26 cellular contexts compared by ENCODE assay signal in genomic region chr2:152437276-152437879, GRCh38.
DNase-seq lines count a peak whose midpoint lies in the region; ATAC-seq, FAIRE-seq and TF ChIP-seq lines count a peak whose summit lies in the region.
"Had no signal": no experiment of that assay in that cellular context is flagged by ENCODE, and none has a peak within 500 bp of the region (broad histone marks: within the 10 kb centered on the region; RNA-seq: fewer than 3 reads in every experiment).

No MANE protein-coding gene starts in this region.

- 53% methylated on average over 4 of the region's 4 CpGs for WGBS in GM12878 (ENCODE audit: insufficient coverage, insufficient replicate concordance, low lambda C conversion rate, missing lambda C conversion rate)
- 85% methylated on average over 4 of the region's 4 CpGs for WGBS in hepatocyte (ENCODE audit: low lambda C conversion rate, missing lambda C conversion rate)
- 98% methylated on average over 4 of the region's 4 CpGs for WGBS in smooth muscle cell (ENCODE audit: low lambda C conversion rate)

- TF ChIP-seq EP300 in GM12878 (IDR thresholded peaks at IDR 0.05; ENCODE audit: borderline replicate concordance in 1 of 2, control insufficient read depth in 1 of 2, low read depth in 2 of 2, low read length in 2 of 2): no peak

- RAD21 ChIA-PET in GM12878 (lab: Charles Lee; ENCODE audit: unreplicated experiment): no interaction called here

- H3K4me3 ChIP-seq in A673 (ENCODE audit: low read depth, low read length, poor library complexity, severe bottlenecking) (no peak overlapping the region), GM12878 (no peak overlapping the region), hepatocyte (no peak overlapping the region), smooth muscle cell (no peak overlapping the region)

- H3K27ac ChIP-seq in A673 (ENCODE audit: low read depth, low read length, poor library complexity, severe bottlenecking) (peak overlapping the region; percentile 7), GM12878 (ENCODE audit: control insufficient read depth, insufficient read depth) (no peak overlapping the region), hepatocyte (peak overlapping the region; percentile 21), smooth muscle cell (ENCODE audit: low read depth) (no peak overlapping the region)
- H3K27ac ChIP-seq: C4-2B had no signal

- H3K9me3 ChIP-seq in A673 (ENCODE audit: low read depth, low read length, poor library complexity, severe bottlenecking): no peaks in the 10 kb centered on the region
- H3K9me3 ChIP-seq in GM12878 (replicated peaks; ENCODE audit: control insufficient read depth, insufficient read depth, low read length): no peaks in the 10 kb centered on the region
- H3K9me3 ChIP-seq in hepatocyte (ENCODE audit: low read depth): no peaks in the 10 kb centered on the region
- no peaks in the 10 kb centered on the region for H3K9me3 ChIP-seq in smooth muscle cell (replicated peaks; ENCODE audit: low read depth)

- H3K79me2 ChIP-seq in GM12878 (ENCODE audit: control insufficient read depth, insufficient read depth, low read length): no peaks in the 10 kb centered on the region
- H3K79me2 ChIP-seq in hepatocyte: peaks cover 96% of the 10 kb centered on the region
- H3K79me2 ChIP-seq in smooth muscle cell (ENCODE audit: low read depth): peaks cover 92% of the 10 kb centered on the region

- no peaks in the 10 kb centered on the region for H3K27me3 ChIP-seq in A673 (replicated peaks; ENCODE audit: insufficient read depth, low read depth, low read length, poor library complexity)
- H3K27me3 ChIP-seq in GM12878 (replicated peaks in 1 of 2; ENCODE audit: control insufficient read depth in 2 of 2, insufficient read depth in 2 of 2, low read length in 1 of 2): no peaks in the 10 kb centered on the region
- H3K27me3 ChIP-seq in hepatocyte: no peaks in the 10 kb centered on the region
- H3K27me3 ChIP-seq in smooth muscle cell (ENCODE audit: low read depth): no peaks in the 10 kb centered on the region

- FAIRE-seq in GM12878 (lab: Jason Lieb, UNC): no peak
- FAIRE-seq: G401.6, GM19239, H54 had no signal

- no peaks in the 10 kb centered on the region for H3F3A ChIP-seq in smooth muscle cell (ENCODE audit: low read depth)

- H3K4me2 ChIP-seq in GM12878 (ENCODE audit: control insufficient read depth, insufficient read depth) (no peak overlapping the region), hepatocyte (no peak overlapping the region), smooth muscle cell (no peak overlapping the region)

- peak; percentile 50 for ATAC-seq in GM12878
- ATAC-seq in HG03280 (IDR thresholded peaks at IDR 0.05; ENCODE audit: unreplicated experiment): no peak
- no peak for ATAC-seq in HG02885 (IDR thresholded peaks at IDR 0.05; ENCODE audit: poor library complexity, unreplicated experiment)
- ATAC-seq: PC-3 had no signal

- TF ChIP-seq POLR2A in GM12878 (IDR thresholded peaks at IDR 0.05; ENCODE audit: low read depth, low read length): no peak

- no peaks in the 10 kb centered on the region for H3K9me2 ChIP-seq in hepatocyte (replicated peaks; ENCODE audit: insufficient read depth)

- no peak overlapping the region for H3K9ac ChIP-seq in GM12878 (ENCODE audit: control insufficient read depth, insufficient read depth, low read length)
- H3K9ac ChIP-seq in smooth muscle cell (ENCODE audit: low read depth): no peak overlapping the region

- POLR2A ChIA-PET in A673 (lab: Charles Lee; ENCODE audit: low non-redundant PET): interaction anchor here (0.7 kb wide), 1 partner anchor 63 kb away, joined by 3 read pairs; no protein-coding TSS in a partner anchor
- POLR2A ChIA-PET in HEK293T (lab: Yijun Ruan, JAX): no interaction called here
- POLR2A ChIA-PET in GM12878 (lab: Charles Lee): interaction anchor here (0.5 to 1.7 kb wide), 2 partner anchors 9 to 277 kb away, joined by 3 to 8 read pairs; no protein-coding TSS in a partner anchor

- H2AFZ ChIP-seq in GM12878 (ENCODE audit: control insufficient read depth, low read depth, low read length) (no peak overlapping the region), hepatocyte (no peak overlapping the region), smooth muscle cell (ENCODE audit: low read depth) (no peak overlapping the region)

- TF ChIP-seq RAD21 in GM12878 (IDR thresholded peaks at IDR 0.05; ENCODE audit: insufficient read depth, low read depth, low read length): no peak

- TF ChIP-seq CTCF in A673 (conservative IDR thresholded peaks at IDR 0.05; ENCODE audit: low read depth, low read length) (no peak), GM12878 (IDR thresholded peaks at IDR 0.05 in 2 of 3, conservative IDR thresholded peaks at IDR 0.05 in 1 of 3; ENCODE audit: control insufficient read depth in 2 of 3, extremely low read depth in 1 of 3, insufficient read depth in 1 of 3, low read depth in 3 of 3, low read length in 3 of 3) (no peak), hepatocyte (IDR thresholded peaks at IDR 0.05; ENCODE audit: poor library complexity) (no peak), smooth muscle cell (IDR thresholded peaks at IDR 0.05; ENCODE audit: borderline replicate concordance, insufficient read depth, poor library complexity, severe bottlenecking) (no peak)

- no peak for DNase-seq in A673 (ENCODE audit: low spot score)
- DNase-seq in HEK293T (ENCODE audit: extremely low spot score): no peak
- DNase-seq in GM12878 (ENCODE audit: low read depth, low spot score): no peak
- no peak for DNase-seq in hepatocyte (ENCODE audit: low spot score)
- DNase-seq in amniotic stem cell (lab: John Stamatoyannopoulos, UW): no peak
- DNase-seq in smooth muscle cell (lab: John Stamatoyannopoulos, UW; ENCODE audit: unreplicated experiment): no peak
- DNase-seq: 8988T; AML-193; Calu3; CD8-positive, alpha-beta memory T cell; DMS153; HFFc6; KBM-7; NCI-H1092 treated with DMSO at 0.1 percent for 48 hours; NCI-H1436 treated with DMSO at 0.1 percent for 48 hours; NCI-H2029 treated with DMSO at 0.1 percent for 48 hours; NCI-H526 treated with DMSO at 0.1 percent for 48 hours; PC-3; Right ventricle myocardium superior; SW 1271 had no signal

- CTCF ChIA-PET in A673 (lab: Charles Lee): no interaction called here
- CTCF ChIA-PET in HEK293T (lab: Yijun Ruan, JAX): interaction anchor here (1.0 kb wide), 1 partner anchor 27 kb away, joined by 4 read pairs; no protein-coding TSS in a partner anchor
- CTCF ChIA-PET in GM12878 (lab: Yijun Ruan, JAX): interaction anchor here (1.4 to 1.5 kb wide), 2 partner anchors 8 to 10 kb away, joined by 3 to 6 read pairs; no protein-coding TSS in a partner anchor

- BruUV-seq in A673 (replicated peaks; lab: Mats Ljungman, UMichigan) (no TSS peak), GM12878 (replicated peaks; lab: Mats Ljungman, UMichigan) (no TSS peak)

- in situ Hi-C loops in GM12878 (cut with MboI): no loop called here

- intact Hi-C loops in A673 (cut with micrococcal nuclease; ENCODE audit: unreplicated experiment) (no loop called here), GM12878 (cut with micrococcal nuclease; ENCODE audit: unreplicated experiment) (no loop called here)

- H3K36me3 ChIP-seq in A673 (ENCODE audit: insufficient read depth, low read length, poor library complexity, severe bottlenecking): no peaks in the 10 kb centered on the region
- H3K36me3 ChIP-seq in GM12878 (ENCODE audit: control insufficient read depth in 2 of 2, insufficient read depth in 2 of 2, low read length in 1 of 2): no peaks in the 10 kb centered on the region
- no peaks in the 10 kb centered on the region for H3K36me3 ChIP-seq in hepatocyte (replicated peaks; ENCODE audit: insufficient read depth, low read depth)
- no peaks in the 10 kb centered on the region for H3K36me3 ChIP-seq in smooth muscle cell (ENCODE audit: low read depth)

- H4K20me1 ChIP-seq in GM12878 (ENCODE audit: control insufficient read depth, insufficient read depth): no peaks in the 10 kb centered on the region
- no peaks in the 10 kb centered on the region for H4K20me1 ChIP-seq in hepatocyte (ENCODE audit: insufficient read depth, poor library complexity, severe bottlenecking)
- peaks cover 38% of the 10 kb centered on the region for H4K20me1 ChIP-seq in smooth muscle cell (ENCODE audit: low read depth)

- H3K4me1 ChIP-seq in A673 (ENCODE audit: insufficient read depth, low read length, poor library complexity, severe bottlenecking): peaks cover 80% of the 10 kb centered on the region
- H3K4me1 ChIP-seq in GM12878 (ENCODE audit: control insufficient read depth, insufficient read depth, low read length): no peaks in the 10 kb centered on the region
- peaks cover 34% of the 10 kb centered on the region for H3K4me1 ChIP-seq in hepatocyte (ENCODE audit: insufficient read depth)
- peaks cover 60% of the 10 kb centered on the region for H3K4me1 ChIP-seq in smooth muscle cell (ENCODE audit: low read depth)

- SMC1A ChIA-PET in GM12878 (lab: Charles Lee; ENCODE audit: uncharacterized antibody, unreplicated experiment): interaction anchor here (1.2 to 1.9 kb wide), 2 partner anchors 27 to 197 kb away, joined by 3 to 5 read pairs; no protein-coding TSS in a partner anchor

TF ChIP-seq in HEK293T, 16 proteins besides CTCF, POLR2A, EP300 and RAD21:
- peak; percentile 68 for TF ChIP-seq PKNOX1 (IDR thresholded peaks at IDR 0.05)
- no peak for TF ChIP-seq ZNF384 (IDR thresholded peaks at IDR 0.05)
TF ChIP-seq in HEK293T: peak in this region for 1.

TF ChIP-seq in GM12878, 131 proteins besides CTCF, POLR2A, EP300 and RAD21:
- TF ChIP-seq SIN3A (IDR thresholded peaks at IDR 0.05; ENCODE audit: low read depth, low read length) (no peak), TBL1XR1 (IDR thresholded peaks at IDR 0.05; ENCODE audit: low read depth, low read length) (no peak), NBN (IDR thresholded peaks at IDR 0.05) (no peak), JUND (IDR thresholded peaks at IDR 0.05; ENCODE audit: low read depth, low read length) (no peak), ZNF622 (IDR thresholded peaks at IDR 0.05) (no peak)
TF ChIP-seq in GM12878: peak in this region for 0.

Comparison
In these comparisons a context has a peak if more than half of its experiments do, and no peak if none do; other contexts are left out.
1. H3K27ac ChIP-seq: peak in A673 (single experiment) and hepatocyte (single experiment); none in GM12878 (single experiment) and smooth muscle cell (single experiment).